In the genomic region with DNA sequence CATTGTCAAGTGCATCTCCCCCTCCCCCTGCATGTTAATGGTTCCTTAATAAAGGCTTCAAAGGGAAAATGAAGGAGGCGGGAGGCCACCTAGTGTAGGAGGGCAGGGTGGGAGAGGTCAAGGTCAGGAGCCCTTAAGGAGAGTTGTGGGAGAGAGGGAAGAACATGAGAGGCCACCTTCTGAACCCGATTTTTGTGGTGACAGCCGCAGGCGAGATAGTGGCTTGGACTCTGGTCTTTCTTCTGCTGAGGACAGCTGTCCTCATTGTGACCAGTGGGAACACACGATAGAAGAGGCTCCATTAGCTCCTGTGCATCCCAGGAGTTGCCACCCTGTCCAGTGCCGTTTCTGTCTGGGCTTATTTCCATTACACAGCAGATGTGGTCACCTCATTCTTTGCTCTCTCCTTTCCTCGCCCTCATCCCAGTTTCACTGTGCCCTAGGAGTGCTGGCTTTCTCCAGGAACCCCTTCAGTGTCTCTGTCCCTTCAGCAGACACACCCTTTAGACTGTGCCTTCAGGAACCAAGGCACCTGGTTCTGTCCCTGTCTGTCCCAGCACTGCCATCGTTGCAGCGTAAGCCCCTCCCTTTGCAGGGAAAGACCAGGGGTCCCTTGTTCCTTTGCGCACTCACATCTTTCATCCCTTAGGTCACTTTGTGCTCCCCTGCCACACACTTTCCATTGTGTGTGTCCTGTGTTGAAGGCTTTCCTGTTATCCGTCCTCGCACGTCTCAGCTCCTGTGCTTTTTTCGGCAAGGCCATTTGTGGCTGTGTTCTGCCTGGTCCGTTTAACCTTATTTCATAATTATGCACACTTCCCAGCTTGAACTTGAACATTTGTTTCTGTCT, we compare ENCODE assay signal across 13 cellular contexts. TPM values are rescaled to one million over a fixed set of nuclear protein-coding genes. Genes with fewer than 3 reads are reported as not detected.
DNase-seq lines count a peak whose midpoint lies in the region; ATAC-seq and TF ChIP-seq lines count a peak whose summit lies in the region.
"Had no signal": no experiment of that assay in that cellular context is flagged by ENCODE, and none has a peak within 500 bp of the region (broad histone marks: within the 10 kb centered on the region; RNA-seq: fewer than 3 reads in every experiment).

No MANE protein-coding gene starts in this region.

- H3K27me3 Mint-ChIP-seq in neural crest cell (ENCODE audit: low read depth) = no peaks in the 10 kb centered on the region

- peak overlapping the region; percentile 38 for H3K27ac Mint-ChIP-seq in neural crest cell (ENCODE audit: unreplicated experiment)

- no peak overlapping the region for H3K4me3 ChIP-seq in cardiac muscle cell
- no peak overlapping the region for H3K4me3 ChIP-seq in esophagus squamous epithelium
- peak overlapping the region in 2 of 4 donors; percentile 7 to 12 for H3K4me3 ChIP-seq in upper lobe of left lung
- H3K4me3 ChIP-seq in SJCRH30 = no peak overlapping the region
- H3K4me3 ChIP-seq: tibial artery had no signal

- TF ChIP-seq EP300 in upper lobe of left lung (IDR thresholded peaks at IDR 0.05) = no peak

- H3K27me3 ChIP-seq in cardiac muscle cell = no peaks in the 10 kb centered on the region
- no peaks in the 10 kb centered on the region for H3K27me3 ChIP-seq in esophagus squamous epithelium
- H3K27me3 ChIP-seq in upper lobe of left lung = no peaks in the 10 kb centered on the region
- H3K27me3 ChIP-seq in SJCRH30 = no peaks in the 10 kb centered on the region
- H3K27me3 ChIP-seq: tibial artery had no signal

- peaks cover 10% of the 10 kb centered on the region for H3K36me3 Mint-ChIP-seq in neural crest cell (ENCODE audit: low read depth)

- H3K9me3 Mint-ChIP-seq in neural crest cell = no peaks in the 10 kb centered on the region

- ATAC-seq in Right ventricle myocardium inferior = no peak
- ATAC-seq in upper lobe of left lung (ENCODE audit: low FRiP score in 2 of 2) = no peak
- no peak for ATAC-seq in GM18519 (IDR thresholded peaks at IDR 0.05; ENCODE audit: low FRiP score, unreplicated experiment)

- H3K36me3 ChIP-seq in cardiac muscle cell (peaks cover 7% of the 10 kb centered on the region), esophagus squamous epithelium (peaks cover 0 to 66% (median 7%) of the 10 kb centered on the region in 3 donors), upper lobe of left lung (peaks cover 8 to 65% (median 14%) of the 10 kb centered on the region in 4 donors), SJCRH30 (peaks cover 10% of the 10 kb centered on the region)

- TF ChIP-seq POLR2A in esophagus squamous epithelium (IDR thresholded peaks at IDR 0.05) (no peak), upper lobe of left lung (IDR thresholded peaks at IDR 0.05) (peak in 1 of 4 donors; percentile 7)

- intact Hi-C loops in Right ventricle myocardium inferior (cut with DNase I) = no loop called here
- intact Hi-C loops in esophagus squamous epithelium (cut with DNase I) = no loop called here

- H3K9me3 ChIP-seq in cardiac muscle cell (ENCODE audit: low read depth) = no peaks in the 10 kb centered on the region
- no peaks in the 10 kb centered on the region for H3K9me3 ChIP-seq in esophagus squamous epithelium
- H3K9me3 ChIP-seq in upper lobe of left lung = no peaks in the 10 kb centered on the region
- H3K9me3 ChIP-seq in SJCRH30 (replicated peaks) = no peaks in the 10 kb centered on the region
- H3K9me3 ChIP-seq: tibial artery had no signal

- peak in 1 of 2 donors; percentile 18 for DNase-seq in cardiac muscle cell (ENCODE audit: low read depth in 1 of 2, low spot score in 1 of 2)
- DNase-seq in Right ventricle myocardium inferior (ENCODE audit: missing footprints) = no peak
- DNase-seq in esophagus squamous epithelium (lab: John Stamatoyannopoulos, UW) = no peak
- no peak for DNase-seq in neural crest cell (ENCODE audit: low read depth, low spot score)
- DNase-seq in upper lobe of left lung = no peak
- DNase-seq in NCI-H510A (lab: John Stamatoyannopoulos, UW) = no peak
- DNase-seq in SJCRH30 = no peak
- DNase-seq: 8988T; effector CD4-positive, alpha-beta T cell; mesendoderm; SIG-M5; tibial artery had no signal

- H3K27ac ChIP-seq in cardiac muscle cell = peak overlapping the region; percentile 87
- peak overlapping the region; percentile 28 to 98 (median 70) for H3K27ac ChIP-seq in esophagus squamous epithelium
- peak overlapping the region; percentile 96 to 99 (median 98) for H3K27ac ChIP-seq in upper lobe of left lung
- H3K27ac ChIP-seq in SJCRH30 = no peak overlapping the region
- H3K27ac ChIP-seq: tibial artery had no signal

- peaks cover 47% of the 10 kb centered on the region for H3K4me1 ChIP-seq in cardiac muscle cell (ENCODE audit: low read depth)
- peaks cover 23 to 94% (median 25%) of the 10 kb centered on the region in 3 donors for H3K4me1 ChIP-seq in esophagus squamous epithelium
- peaks cover 52 to 66% (median 60%) of the 10 kb centered on the region in 4 donors for H3K4me1 ChIP-seq in upper lobe of left lung
- peaks cover 25% of the 10 kb centered on the region for H3K4me1 ChIP-seq in SJCRH30

- 73 to 79% methylated on average over 15 of the region's 15 CpGs for WGBS in esophagus squamous epithelium, 2 donors
- WGBS in upper lobe of left lung, 2 donors = 56 to 57% methylated on average over 15 of the region's 15 CpGs

- H3K4me3 Mint-ChIP-seq in neural crest cell = peak overlapping the region; percentile 44

- peaks cover 75% of the 10 kb centered on the region for H3K4me1 Mint-ChIP-seq in neural crest cell

- no peak for TF ChIP-seq CTCF in cardiac muscle cell (IDR thresholded peaks at IDR 0.05; ENCODE audit: low read depth, low read length)
- TF ChIP-seq CTCF in esophagus squamous epithelium (IDR thresholded peaks at IDR 0.05) = no peak
- no peak for TF ChIP-seq CTCF in neural crest cell (conservative IDR thresholded peaks at IDR 0.05)
- no peak for TF ChIP-seq CTCF in upper lobe of left lung (IDR thresholded peaks at IDR 0.05)

RNA-seq across cellular contexts. Expression of gene SEC14L1, which starts 7.6 kb away (rescaled TPM):
- total RNA-seq in cardiac muscle cell = 25.5 and 26.0 TPM in 2 replicates
- polyA plus RNA-seq in cardiac muscle cell = 30.0 and 32.4 TPM in 2 replicates
- total RNA-seq in Right ventricle myocardium inferior = 65.5 TPM
- total RNA-seq in esophagus squamous epithelium = 10 to 100 TPM; 27.3 to 39.2 (median 32.8) TPM
- total RNA-seq in neural crest cell = 108 TPM in 2 replicates
- 100 to 1,000 TPM; 100 to 291 (median 145) TPM for total RNA-seq in upper lobe of left lung
- 40.7 and 50.0 TPM in 2 replicates for total RNA-seq in SJCRH30 (2014; rRNA removed; shearing (Covaris generic))
